Comparison of ENCODE assay signal across 14 cellular contexts in the genomic region with DNA sequence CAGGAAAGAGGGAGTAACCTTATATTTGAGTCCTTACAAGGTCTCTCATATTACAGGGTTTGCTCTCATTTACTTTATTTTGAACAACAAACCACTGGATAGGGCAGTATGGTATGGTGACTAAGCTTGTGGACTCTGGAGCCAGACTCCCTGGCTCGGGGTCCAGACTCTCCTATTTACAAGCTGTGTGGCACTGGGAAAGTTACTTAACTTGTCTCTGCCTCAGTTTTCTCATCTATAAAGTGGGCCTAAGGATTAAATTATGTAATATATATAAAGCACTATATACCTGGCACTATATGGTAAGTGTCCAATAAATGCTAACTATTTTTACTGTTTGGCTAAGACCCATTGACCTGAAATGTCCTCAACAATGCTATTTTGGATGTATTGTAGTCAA. TPM values are rescaled to one million over a fixed set of nuclear protein-coding genes. Genes with fewer than 3 reads are reported as not detected.
DNase-seq lines count a peak whose midpoint lies in the region; ATAC-seq and TF ChIP-seq lines count a peak whose summit lies in the region.
"Had no signal": no experiment of that assay in that cellular context is flagged by ENCODE, and none has a peak within 500 bp of the region (broad histone marks: within the 10 kb centered on the region; RNA-seq: fewer than 3 reads in every experiment).

No MANE protein-coding gene starts in this region.

- H3K27ac Mint-ChIP-seq in GM23338, result no peak overlapping the region
- peak overlapping the region; percentile 60 to 89 (median 85) for H3K27ac Mint-ChIP-seq in nephron
- H3K27ac Mint-ChIP-seq in activated T-helper 2 cell treated with anti-CD3 and anti-CD28 coated beads, Interferon-gamma antibody, Interleukin-2, Interleukin-4, amounts not matched to agents 10 μg/mL and 5 μg/mL and 100 μg/mL, durations not matched to agents 14 hours and 24 hours and 36 hours, result no peak overlapping the region
- H3K27ac Mint-ChIP-seq: activated CD8-positive, alpha-beta memory T cell treated with anti-CD3 and anti-CD28 coated beads, Interleukin-2, amount 10 ng/mL, durations not matched to agents 7 days and 5 days had no signal

- no peak for TF ChIP-seq CTCF in GM23338 (conservative IDR thresholded peaks at IDR 0.05; ENCODE audit: low read depth in 2 of 2)
- no peak for TF ChIP-seq CTCF in nephron (IDR thresholded peaks at IDR 0.05; ENCODE audit: unreplicated experiment in 3 of 3)

- H4K20me1 ChIP-seq in GM23338 (replicated peaks; ENCODE audit: insufficient read depth), result no peaks in the 10 kb centered on the region; the same call in 1 of the 2 replicates

- H3K36me3 Mint-ChIP-seq in GM23338 (ENCODE audit: low read depth) (no peaks in the 10 kb centered on the region), nephron (ENCODE audit: low read depth) (no peaks in the 10 kb centered on the region)
- peaks cover 3% of the 10 kb centered on the region for H3K36me3 Mint-ChIP-seq in activated T-helper 2 cell treated with anti-CD3 and anti-CD28 coated beads, Interferon-gamma antibody, Interleukin-2, Interleukin-4, amounts not matched to agents 10 μg/mL and 5 μg/mL and 100 μg/mL, durations not matched to agents 14 hours and 24 hours and 36 hours (ENCODE audit: low read depth)

- H3K4me1 Mint-ChIP-seq in GM23338 (peaks cover 10% of the 10 kb centered on the region), nephron (peaks cover 10% of the 10 kb centered on the region)
- H3K4me1 Mint-ChIP-seq in activated T-helper 2 cell treated with anti-CD3 and anti-CD28 coated beads, Interferon-gamma antibody, Interleukin-2, Interleukin-4, amounts not matched to agents 10 μg/mL and 5 μg/mL and 100 μg/mL, durations not matched to agents 14 hours and 24 hours and 36 hours (ENCODE audit: low read depth), result peaks cover 3% of the 10 kb centered on the region

- intact Hi-C loops in activated T-helper 2 cell treated with anti-CD3 and anti-CD28 coated beads, Interferon-gamma antibody, Interleukin-2, Interleukin-4, amounts not matched to agents 10 μg/mL and 5 μg/mL and 100 μg/mL, durations not matched to agents 14 hours and 24 hours and 36 hours (cut with micrococcal nuclease), result no loop called here

- peaks cover 10% of the 10 kb centered on the region; the same call in 1 of the 2 replicates for H3F3A ChIP-seq in GM23338 (replicated peaks; ENCODE audit: low read depth)

- no peak overlapping the region for H2AFZ ChIP-seq in GM23338

- peaks cover 8% of the 10 kb centered on the region for H3K4me1 ChIP-seq in GM23338 (ENCODE audit: insufficient read depth)
- H3K4me1 ChIP-seq in adipocyte (ENCODE audit: control insufficient read depth, insufficient read depth, low read length), result no peaks in the 10 kb centered on the region
- H3K4me1 ChIP-seq: adrenal gland had no signal

- H3K4me3 Mint-ChIP-seq in GM23338 (peak overlapping the region; percentile 79; the same call in 2 of the 3 replicates), nephron (peak overlapping the region; percentile 88 to 91 (median 90))
- H3K4me3 Mint-ChIP-seq in activated T-helper 2 cell treated with anti-CD3 and anti-CD28 coated beads, Interferon-gamma antibody, Interleukin-2, Interleukin-4, amounts not matched to agents 10 μg/mL and 5 μg/mL and 100 μg/mL, durations not matched to agents 14 hours and 24 hours and 36 hours (ENCODE audit: low read depth), result no peak overlapping the region
- H3K4me3 Mint-ChIP-seq: activated CD8-positive, alpha-beta memory T cell treated with anti-CD3 and anti-CD28 coated beads, Interleukin-2, amount 10 ng/mL, durations not matched to agents 7 days and 5 days had no signal

- no peaks in the 10 kb centered on the region for H3K9me3 ChIP-seq in adipocyte (ENCODE audit: control insufficient read depth, low read length)
- H3K9me3 ChIP-seq: adrenal gland, left lung had no signal

- H3K27me3 ChIP-seq in GM23338 (ENCODE audit: insufficient read depth) (peaks cover 65% of the 10 kb centered on the region), adipocyte (replicated peaks; ENCODE audit: control insufficient read depth, insufficient read depth, low read length) (peaks cover 17% of the 10 kb centered on the region)
- H3K27me3 ChIP-seq: adrenal gland had no signal

- H3K9ac ChIP-seq in adipocyte (ENCODE audit: low read length), result no peak overlapping the region

- no peaks in the 10 kb centered on the region for H3K9me3 Mint-ChIP-seq in GM23338
- H3K9me3 Mint-ChIP-seq in nephron, result no peaks in the 10 kb centered on the region
- no peaks in the 10 kb centered on the region for H3K9me3 Mint-ChIP-seq in activated T-helper 2 cell treated with anti-CD3 and anti-CD28 coated beads, Interferon-gamma antibody, Interleukin-2, Interleukin-4, amounts not matched to agents 10 μg/mL and 5 μg/mL and 100 μg/mL, durations not matched to agents 14 hours and 24 hours and 36 hours

- peaks cover 16% of the 10 kb centered on the region for H3K27me3 Mint-ChIP-seq in GM23338 (ENCODE audit: insufficient read depth, low read depth, poor library complexity)
- peaks cover 4% of the 10 kb centered on the region for H3K27me3 Mint-ChIP-seq in nephron (ENCODE audit: low read depth)
- peaks cover 20% of the 10 kb centered on the region for H3K27me3 Mint-ChIP-seq in activated T-helper 2 cell treated with anti-CD3 and anti-CD28 coated beads, Interferon-gamma antibody, Interleukin-2, Interleukin-4, amounts not matched to agents 10 μg/mL and 5 μg/mL and 100 μg/mL, durations not matched to agents 14 hours and 24 hours and 36 hours (ENCODE audit: low read depth)

- no peak overlapping the region for H3K27ac ChIP-seq in GM23338 (ENCODE audit: low read depth)
- H3K27ac ChIP-seq: adrenal gland, left lung had no signal

- H3K9me2 ChIP-seq in GM23338 (ENCODE audit: insufficient read depth), result 0 out of 2 replicates have a peak, but pooled peaks cover 5% of the 10 kb centered on the region

- H3K4me3 ChIP-seq in GM23338 (peak overlapping the region; percentile 84; the same call in 1 of the 2 replicates), adipocyte (ENCODE audit: low read length) (no peak overlapping the region)
- H3K4me3 ChIP-seq: adrenal gland, left lung had no signal

- H3K4me2 ChIP-seq in GM23338, result peak overlapping the region; percentile 100

- H3K79me2 ChIP-seq in GM23338 (replicated peaks; ENCODE audit: insufficient read depth), result no peaks in the 10 kb centered on the region

- no peak for ATAC-seq in GM23338
- no peak for ATAC-seq in GM21619 (IDR thresholded peaks at IDR 0.05; ENCODE audit: unreplicated experiment)
- ATAC-seq in HG02938 (IDR thresholded peaks at IDR 0.05; ENCODE audit: unreplicated experiment), result no peak
- ATAC-seq: activated CD8-positive, alpha-beta memory T cell treated with anti-CD3 and anti-CD28 coated beads, Interleukin-2, amount 10 ng/mL, durations not matched to agents 7 days and 5 days; left lung; right cardiac atrium had no signal

- DNase-seq in GM23338 (ENCODE audit: low spot score) (no peak), adipocyte (ENCODE audit: low read depth) (peak; percentile 38)
- no peak for DNase-seq in activated T-helper 2 cell treated with anti-CD3 and anti-CD28 coated beads, Interferon-gamma antibody, Interleukin-2, Interleukin-4, amounts not matched to agents 10 μg/mL and 5 μg/mL and 100 μg/mL, durations not matched to agents 14 hours and 24 hours and 36 hours (ENCODE audit: low spot score)
- DNase-seq: activated CD8-positive, alpha-beta memory T cell treated with anti-CD3 and anti-CD28 coated beads, Interleukin-2, amount 10 ng/mL, durations not matched to agents 7 days and 5 days; adrenal gland; DND-41; erythroblast; hypothalamus; left lung; right cardiac atrium; stimulated activated naive CD4-positive, alpha-beta T cell had no signal

- H3K36me3 ChIP-seq in GM23338 (ENCODE audit: insufficient read depth) (no peaks in the 10 kb centered on the region), adipocyte (ENCODE audit: control insufficient read depth, insufficient read depth, low read length, severe bottlenecking) (no peaks in the 10 kb centered on the region)
- H3K36me3 ChIP-seq: adrenal gland, left lung had no signal

TF ChIP-seq in GM23338, 12 proteins besides CTCF, POLR2A, EP300 and RAD21 (continues in another document):
- TF ChIP-seq ZNF114 (CRISPR knock-in tag; IDR thresholded peaks at IDR 0.05) (no peak), EZH2phosphoT487 (IDR thresholded peaks at IDR 0.05; ENCODE audit: unreplicated experiment) (no peak), ZNF331 (CRISPR knock-in tag; IDR thresholded peaks at IDR 0.05; ENCODE audit: low read depth) (no peak), JUNB (IDR thresholded peaks at IDR 0.05; ENCODE audit: unreplicated experiment) (no peak), STAT1 (IDR thresholded peaks at IDR 0.05; ENCODE audit: unreplicated experiment) (no peak), EZH2 (IDR thresholded peaks at IDR 0.05; ENCODE audit: low read depth, unreplicated experiment) (no peak)

RNA-seq across cellular contexts. Expression of a gene that starts 1.7 kb away (rescaled TPM):
- 16.5 and 20.7 TPM in 2 replicates for total RNA-seq in GM23338 (2014; rRNA removed; shearing (Covaris generic))
- polyA plus RNA-seq in GM23338 (2016; fragmentation: Nextera tagmentation; extraction: Ambion mirVana), result 1.9 and 2.3 TPM in 2 replicates
- 0.51 and 0.57 TPM in 2 replicates for total RNA-seq in activated T-helper 2 cell treated with anti-CD3 and anti-CD28 coated beads, Interferon-gamma antibody, Interleukin-2, Interleukin-4, amounts not matched to agents 10 μg/mL and 5 μg/mL and 100 μg/mL, durations not matched to agents 14 hours and 24 hours and 36 hours

RNA-seq across cellular contexts. Expression of a gene that starts 25.8 kb away (rescaled TPM):
- 26.7 and 53.8 TPM in 2 replicates for total RNA-seq in GM23338 (2014; rRNA removed; shearing (Covaris generic))
- 81.8 and 85.5 TPM in 2 replicates for polyA plus RNA-seq in GM23338 (2016; fragmentation: Nextera tagmentation; extraction: Ambion mirVana)
- 103 and 108 TPM in 2 replicates for total RNA-seq in activated T-helper 2 cell treated with anti-CD3 and anti-CD28 coated beads, Interferon-gamma antibody, Interleukin-2, Interleukin-4, amounts not matched to agents 10 μg/mL and 5 μg/mL and 100 μg/mL, durations not matched to agents 14 hours and 24 hours and 36 hours

RNA-seq across cellular contexts. Expression of a gene that starts 38.1 kb away (rescaled TPM):
- 49.7 and 73.5 TPM in 2 replicates for total RNA-seq in GM23338 (2014; rRNA removed; shearing (Covaris generic))
- polyA plus RNA-seq in GM23338 (2016; fragmentation: Nextera tagmentation; extraction: Ambion mirVana), result 18.7 and 21.7 TPM in 2 replicates
- 36.2 and 39.1 TPM in 2 replicates for total RNA-seq in activated T-helper 2 cell treated with anti-CD3 and anti-CD28 coated beads, Interferon-gamma antibody, Interleukin-2, Interleukin-4, amounts not matched to agents 10 μg/mL and 5 μg/mL and 100 μg/mL, durations not matched to agents 14 hours and 24 hours and 36 hours

RNA-seq across cellular contexts. Expression of a gene that starts 45.3 kb away (rescaled TPM):
- total RNA-seq in GM23338 (2014; rRNA removed; shearing (Covaris generic)), result 102 and 108 TPM in 2 replicates
- polyA plus RNA-seq in GM23338 (2016; fragmentation: Nextera tagmentation; extraction: Ambion mirVana), result 253 and 277 TPM in 2 replicates
- 134 and 142 TPM in 2 replicates for total RNA-seq in activated T-helper 2 cell treated with anti-CD3 and anti-CD28 coated beads, Interferon-gamma antibody, Interleukin-2, Interleukin-4, amounts not matched to agents 10 μg/mL and 5 μg/mL and 100 μg/mL, durations not matched to agents 14 hours and 24 hours and 36 hours

RNA-seq across cellular contexts. Expression of a gene that starts 53.8 kb away (rescaled TPM):
- total RNA-seq in GM23338 (2014; rRNA removed; shearing (Covaris generic)), result 75.1 and 91.0 TPM in 2 replicates
- 62.6 and 64.5 TPM in 2 replicates for polyA plus RNA-seq in GM23338 (2016; fragmentation: Nextera tagmentation; extraction: Ambion mirVana)
- 99.5 and 105 TPM in 2 replicates for total RNA-seq in activated T-helper 2 cell treated with anti-CD3 and anti-CD28 coated beads, Interferon-gamma antibody, Interleukin-2, Interleukin-4, amounts not matched to agents 10 μg/mL and 5 μg/mL and 100 μg/mL, durations not matched to agents 14 hours and 24 hours and 36 hours

Comparison
In these comparisons a context has a peak if more than half of its experiments do, and no peak if none do; other contexts are left out.
1. H3K27ac Mint-ChIP-seq: peak in nephron (3 of 3); none in GM23338 (single experiment) and activated T-helper 2 cell treated with anti-CD3 and anti-CD28 coated beads, Interferon-gamma antibody, Interleukin-2, Interleukin-4, amounts not matched to agents 10 μg/mL and 5 μg/mL and 100 μg/mL, durations not matched to agents 14 hours and 24 hours and 36 hours (single experiment).
2. RNA of a gene that starts 1.7 kb away (total RNA-seq): 16.5 to 20.7 TPM in GM23338; 0.51 to 0.57 TPM in activated T-helper 2 cell treated with anti-CD3 and anti-CD28 coated beads, Interferon-gamma antibody, Interleukin-2, Interleukin-4, amounts not matched to agents 10 μg/mL and 5 μg/mL and 100 μg/mL, durations not matched to agents 14 hours and 24 hours and 36 hours; every median in the first group is over 10 times any median in the second.